Comparison of ENCODE assay signal across 12 cellular contexts in genomic region chr13:20664304-20664703, GRCh38. TPM values are rescaled to one million over a fixed set of nuclear protein-coding genes. Genes with fewer than 3 reads are reported as not detected.
DNase-seq lines count a peak whose midpoint lies in the region; ATAC-seq and TF ChIP-seq lines count a peak whose summit lies in the region.
"Had no signal": no experiment of that assay in that cellular context is flagged by ENCODE, and none has a peak within 500 bp of the region (broad histone marks: within the 10 kb centered on the region; RNA-seq: fewer than 3 reads in every experiment).

No MANE protein-coding gene starts in this region.

- H3K4me3 Mint-ChIP-seq in brain = no peak overlapping the region
- no peak overlapping the region for H3K4me3 Mint-ChIP-seq in activated naive CD8-positive, alpha-beta T cell treated with anti-CD3 and anti-CD28 coated beads, Interleukin-2, amount 50 U/mL, for 24 hours
- H3K4me3 Mint-ChIP-seq in stimulated activated memory B cell treated with anti-CD40 and anti-IgM and Interleukin-4, amounts not matched to agents 10 μg/mL and 1 μg/mL and 100 μg/mL, for 72 hours = no peak overlapping the region
- H3K4me3 Mint-ChIP-seq: H9 had no signal

- H3K27ac Mint-ChIP-seq in brain = peak overlapping the region; percentile 0 to 80 (median 55)
- no peak overlapping the region for H3K27ac Mint-ChIP-seq in activated naive CD8-positive, alpha-beta T cell treated with anti-CD3 and anti-CD28 coated beads, Interleukin-2, amount 50 U/mL, for 24 hours
- no peak overlapping the region for H3K27ac Mint-ChIP-seq in stimulated activated memory B cell treated with anti-CD40 and anti-IgM and Interleukin-4, amounts not matched to agents 10 μg/mL and 1 μg/mL and 100 μg/mL, for 72 hours
- H3K27ac Mint-ChIP-seq: H9 had no signal

- H3K36me3 Mint-ChIP-seq in brain = peaks cover 22% of the 10 kb centered on the region
- peaks cover 5% of the 10 kb centered on the region for H3K36me3 Mint-ChIP-seq in activated naive CD8-positive, alpha-beta T cell treated with anti-CD3 and anti-CD28 coated beads, Interleukin-2, amount 50 U/mL, for 24 hours (ENCODE audit: low read depth)
- peaks cover 30% of the 10 kb centered on the region for H3K36me3 Mint-ChIP-seq in stimulated activated memory B cell treated with anti-CD40 and anti-IgM and Interleukin-4, amounts not matched to agents 10 μg/mL and 1 μg/mL and 100 μg/mL, for 72 hours

- no peaks in the 10 kb centered on the region for H3K9me3 Mint-ChIP-seq in brain
- no peaks in the 10 kb centered on the region for H3K9me3 Mint-ChIP-seq in activated naive CD8-positive, alpha-beta T cell treated with anti-CD3 and anti-CD28 coated beads, Interleukin-2, amount 50 U/mL, for 24 hours
- H3K9me3 Mint-ChIP-seq in stimulated activated memory B cell treated with anti-CD40 and anti-IgM and Interleukin-4, amounts not matched to agents 10 μg/mL and 1 μg/mL and 100 μg/mL, for 72 hours = no peaks in the 10 kb centered on the region
- H3K9me3 Mint-ChIP-seq: H9 had no signal

- H3K27me3 Mint-ChIP-seq in brain = peaks cover 4% of the 10 kb centered on the region
- no peaks in the 10 kb centered on the region for H3K27me3 Mint-ChIP-seq in activated naive CD8-positive, alpha-beta T cell treated with anti-CD3 and anti-CD28 coated beads, Interleukin-2, amount 50 U/mL, for 24 hours
- no peaks in the 10 kb centered on the region for H3K27me3 Mint-ChIP-seq in stimulated activated memory B cell treated with anti-CD40 and anti-IgM and Interleukin-4, amounts not matched to agents 10 μg/mL and 1 μg/mL and 100 μg/mL, for 72 hours

- peak; percentile 12 for DNase-seq in NCI-H2107 treated with DMSO at 0.1 percent for 48 hours (lab: John Stamatoyannopoulos, UW; ENCODE audit: unreplicated experiment)
- no peak for DNase-seq in NCI-H2107 (lab: John Stamatoyannopoulos, UW)
- DNase-seq in Ammon's horn (ENCODE audit: low spot score) = peak; percentile 58
- peak; percentile 52 for DNase-seq in medulla oblongata (ENCODE audit: extremely low spot score)
- no peak for DNase-seq in activated naive CD8-positive, alpha-beta T cell treated with anti-CD3 and anti-CD28 coated beads, Interleukin-2, amount 50 U/mL, for 24 hours
- no peak for DNase-seq in GM10266 (ENCODE audit: extremely low spot score)
- DNase-seq: DMS53, GOT3, H9 had no signal

- H3K4me1 Mint-ChIP-seq in brain = peaks cover 17% of the 10 kb centered on the region
- H3K4me1 Mint-ChIP-seq in activated naive CD8-positive, alpha-beta T cell treated with anti-CD3 and anti-CD28 coated beads, Interleukin-2, amount 50 U/mL, for 24 hours = no peaks in the 10 kb centered on the region
- H3K4me1 Mint-ChIP-seq in stimulated activated memory B cell treated with anti-CD40 and anti-IgM and Interleukin-4, amounts not matched to agents 10 μg/mL and 1 μg/mL and 100 μg/mL, for 72 hours = no peaks in the 10 kb centered on the region
- H3K4me1 Mint-ChIP-seq: H9 had no signal

- no peak for ATAC-seq in activated naive CD8-positive, alpha-beta T cell treated with anti-CD3 and anti-CD28 coated beads, Interleukin-2, amount 50 U/mL, for 24 hours
- ATAC-seq in stimulated activated memory B cell treated with anti-CD40 and anti-IgM and Interleukin-4, amounts not matched to agents 10 μg/mL and 1 μg/mL and 100 μg/mL, for 72 hours = no peak
- ATAC-seq: GM12878 had no signal

- TF ChIP-seq CTCF in brain (conservative IDR thresholded peaks at IDR 0.05) = no peak
- no peak for TF ChIP-seq CTCF in GM10266 (IDR thresholded peaks at IDR 0.05; ENCODE audit: control insufficient read depth, insufficient read depth, low read depth, missing control alignments)

RNA-seq across cellular contexts. Expression of gene IL17D, which starts 39.2 kb away (rescaled TPM):
- 17.0 TPM for polyA plus RNA-seq in brain (ENCODE audit: insufficient read depth, low read depth, low replicate concordance)

Comparison
In these comparisons a context has a peak if more than half of its experiments do, and no peak if none do; other contexts are left out.
1. DNase-seq: peak in NCI-H2107 treated with DMSO at 0.1 percent for 48 hours (single experiment), Ammon's horn (single experiment) and medulla oblongata (single experiment); none in NCI-H2107 (single experiment), activated naive CD8-positive, alpha-beta T cell treated with anti-CD3 and anti-CD28 coated beads, Interleukin-2, amount 50 U/mL, for 24 hours (single experiment) and GM10266 (single experiment).
2. H3K27ac Mint-ChIP-seq: peak in brain (5 of 5); none in activated naive CD8-positive, alpha-beta T cell treated with anti-CD3 and anti-CD28 coated beads, Interleukin-2, amount 50 U/mL, for 24 hours (single experiment) and stimulated activated memory B cell treated with anti-CD40 and anti-IgM and Interleukin-4, amounts not matched to agents 10 μg/mL and 1 μg/mL and 100 μg/mL, for 72 hours (single experiment).